ENCODE assay signal across 24 cellular contexts in genomic region chr17:74233937-74234336, GRCh38. TPM values are rescaled to one million over a fixed set of nuclear protein-coding genes. Genes with fewer than 3 reads are reported as not detected.
"Had no signal": no experiment of that assay in that cellular context is flagged by ENCODE, and none has a peak within 500 bp of the region (broad histone marks: within the 10 kb centered on the region; RNA-seq: fewer than 3 reads in every experiment).

No MANE protein-coding gene starts in this region.

- H3K36me3 ChIP-seq: breast epithelium, ovary, vagina had no signal

- H3K36me3 Mint-ChIP-seq: activated CD8-positive, alpha-beta memory T cell treated with anti-CD3 and anti-CD28 coated beads, Interleukin-2, amount 10 ng/mL, durations not matched to agents 7 days and 5 days had no signal

- H3K9me3 ChIP-seq: ascending aorta, breast epithelium, mucosa of descending colon, ovary, tibial artery, vagina had no signal

- H3K4me1 Mint-ChIP-seq: activated CD4-positive, alpha-beta T cell treated with anti-CD3 and anti-CD28 coated beads for 36 hours; activated CD8-positive, alpha-beta memory T cell treated with anti-CD3 and anti-CD28 coated beads, Interleukin-2, amount 10 ng/mL, durations not matched to agents 7 days and 5 days; activated naive CD8-positive, alpha-beta T cell treated with anti-CD3 and anti-CD28 coated beads, Interleukin-2, amount 50 U/mL, for 24 hours; naive thymus-derived CD4-positive, alpha-beta T cell had no signal

- H3K27me3 ChIP-seq: ascending aorta, breast epithelium, ovary, tibial artery, vagina had no signal

- ATAC-seq: activated CD4-positive, alpha-beta T cell treated with anti-CD3 and anti-CD28 coated beads for 36 hours; activated CD8-positive, alpha-beta memory T cell treated with anti-CD3 and anti-CD28 coated beads, Interleukin-2, amount 10 ng/mL, durations not matched to agents 7 days and 5 days; activated naive CD8-positive, alpha-beta T cell treated with anti-CD3 and anti-CD28 coated beads, Interleukin-2, amount 50 U/mL, for 24 hours; left lobe of liver; mucosa of descending colon; naive thymus-derived CD4-positive, alpha-beta T cell had no signal

- H3K4me1 ChIP-seq: ascending aorta, breast epithelium, tibial artery, vagina had no signal

- H3K27ac Mint-ChIP-seq: activated CD4-positive, alpha-beta memory T cell treated with anti-CD3 and anti-CD28 coated beads for 36 hours; activated CD4-positive, alpha-beta T cell treated with anti-CD3 and anti-CD28 coated beads for 36 hours; activated CD8-positive, alpha-beta memory T cell treated with anti-CD3 and anti-CD28 coated beads, Interleukin-2, amount 10 ng/mL, durations not matched to agents 7 days and 5 days; activated naive CD4-positive, alpha-beta T cell treated with anti-CD3 and anti-CD28 coated beads for 36 hours; activated naive CD8-positive, alpha-beta T cell treated with anti-CD3 and anti-CD28 coated beads, Interleukin-2, amount 50 U/mL, for 24 hours; activated T-helper 2 cell treated with anti-CD3 and anti-CD28 coated beads, Interferon-gamma antibody, Interleukin-2, Interleukin-4, amounts not matched to agents 10 μg/mL and 5 μg/mL and 100 μg/mL, durations not matched to agents 14 hours and 24 hours and 36 hours; memory B cell; naive thymus-derived CD4-positive, alpha-beta T cell had no signal

- H3K27me3 Mint-ChIP-seq: activated CD4-positive, alpha-beta memory T cell treated with anti-CD3 and anti-CD28 coated beads for 36 hours; activated CD4-positive, alpha-beta T cell treated with anti-CD3 and anti-CD28 coated beads for 36 hours; activated CD8-positive, alpha-beta memory T cell treated with anti-CD3 and anti-CD28 coated beads, Interleukin-2, amount 10 ng/mL, durations not matched to agents 7 days and 5 days; activated naive CD8-positive, alpha-beta T cell treated with anti-CD3 and anti-CD28 coated beads, Interleukin-2, amount 50 U/mL, for 24 hours; memory B cell; naive thymus-derived CD4-positive, alpha-beta T cell had no signal

- H3K9me3 Mint-ChIP-seq: activated CD4-positive, alpha-beta memory T cell treated with anti-CD3 and anti-CD28 coated beads for 36 hours; activated naive CD4-positive, alpha-beta T cell treated with anti-CD3 and anti-CD28 coated beads for 36 hours; activated naive CD8-positive, alpha-beta T cell treated with anti-CD3 and anti-CD28 coated beads, Interleukin-2, amount 50 U/mL, for 24 hours; activated T-helper 2 cell treated with anti-CD3 and anti-CD28 coated beads, Interferon-gamma antibody, Interleukin-2, Interleukin-4, amounts not matched to agents 10 μg/mL and 5 μg/mL and 100 μg/mL, durations not matched to agents 14 hours and 24 hours and 36 hours; memory B cell; naive thymus-derived CD4-positive, alpha-beta T cell had no signal

- H3K4me3 ChIP-seq: ascending aorta, breast epithelium, mucosa of descending colon, ovary, tibial artery, vagina had no signal

- H3K4me3 Mint-ChIP-seq: activated CD4-positive, alpha-beta memory T cell treated with anti-CD3 and anti-CD28 coated beads for 36 hours; activated CD4-positive, alpha-beta T cell treated with anti-CD3 and anti-CD28 coated beads for 36 hours; activated CD8-positive, alpha-beta memory T cell treated with anti-CD3 and anti-CD28 coated beads, Interleukin-2, amount 10 ng/mL, durations not matched to agents 7 days and 5 days; activated naive CD4-positive, alpha-beta T cell treated with anti-CD3 and anti-CD28 coated beads for 36 hours; activated naive CD8-positive, alpha-beta T cell treated with anti-CD3 and anti-CD28 coated beads, Interleukin-2, amount 50 U/mL, for 24 hours; memory B cell; naive thymus-derived CD4-positive, alpha-beta T cell had no signal

- DNase-seq: activated CD4-positive, alpha-beta memory T cell treated with anti-CD3 and anti-CD28 coated beads for 36 hours; activated CD4-positive, alpha-beta T cell treated with anti-CD3 and anti-CD28 coated beads for 36 hours; activated CD8-positive, alpha-beta memory T cell treated with anti-CD3 and anti-CD28 coated beads, Interleukin-2, amount 10 ng/mL, durations not matched to agents 7 days and 5 days; activated naive CD4-positive, alpha-beta T cell treated with anti-CD3 and anti-CD28 coated beads for 36 hours; activated naive CD8-positive, alpha-beta T cell treated with anti-CD3 and anti-CD28 coated beads, Interleukin-2, amount 50 U/mL, for 24 hours; activated T-cell treated with anti-CD3 and anti-CD28 coated beads, Interleukin-2, amount 50 U/mL, for 1 hour; islet precursor cell; mucosa of descending colon; naive thymus-derived CD4-positive, alpha-beta T cell; ovary; stimulated activated CD4-positive, alpha-beta T cell treated with anti-CD3 and anti-CD28 coated beads, Interleukin-15, amount 100 ng/mL, for 24 hours; stimulated activated CD4-positive, alpha-beta T cell treated with anti-CD3 and anti-CD28 coated beads, Interleukin-4, amount 100 ng/mL, for 1 hour; stimulated activated naive CD4-positive, alpha-beta T cell treated with Interleukin-2 at 50 U/mL for 16 hours; T-helper 1 cell; tibial artery had no signal

- H3K27ac ChIP-seq: ascending aorta, breast epithelium, tibial artery, vagina, VCaP had no signal

RNA-seq across cellular contexts. Expression of gene DNAI2, which starts 40.1 kb away (rescaled TPM):
- total RNA-seq: ascending aorta, breast epithelium, left lobe of liver, mucosa of descending colon, renal cortical epithelial cell, vagina had no signal
- polyA plus RNA-seq: esophagus had no signal
